In genomic region chr6:77362055-77362454, GRCh38 we compare ENCODE assay signal across 8 cellular contexts.
"Had no signal": no experiment of that assay in that cellular context is flagged by ENCODE, and none has a peak within 500 bp of the region (broad histone marks: within the 10 kb centered on the region; RNA-seq: fewer than 3 reads in every experiment).

No MANE protein-coding gene starts in this region.

- FAIRE-seq: G401.6, GM12878, GM12891, GM12892, GM18507, GM19239 had no signal

- H3K4me3 ChIP-seq: GM12878 had no signal

- DNase-seq: GDM1, GF-D8 had no signal
